Comparison of ENCODE assay signal across 1 cellular context in the genomic region with DNA sequence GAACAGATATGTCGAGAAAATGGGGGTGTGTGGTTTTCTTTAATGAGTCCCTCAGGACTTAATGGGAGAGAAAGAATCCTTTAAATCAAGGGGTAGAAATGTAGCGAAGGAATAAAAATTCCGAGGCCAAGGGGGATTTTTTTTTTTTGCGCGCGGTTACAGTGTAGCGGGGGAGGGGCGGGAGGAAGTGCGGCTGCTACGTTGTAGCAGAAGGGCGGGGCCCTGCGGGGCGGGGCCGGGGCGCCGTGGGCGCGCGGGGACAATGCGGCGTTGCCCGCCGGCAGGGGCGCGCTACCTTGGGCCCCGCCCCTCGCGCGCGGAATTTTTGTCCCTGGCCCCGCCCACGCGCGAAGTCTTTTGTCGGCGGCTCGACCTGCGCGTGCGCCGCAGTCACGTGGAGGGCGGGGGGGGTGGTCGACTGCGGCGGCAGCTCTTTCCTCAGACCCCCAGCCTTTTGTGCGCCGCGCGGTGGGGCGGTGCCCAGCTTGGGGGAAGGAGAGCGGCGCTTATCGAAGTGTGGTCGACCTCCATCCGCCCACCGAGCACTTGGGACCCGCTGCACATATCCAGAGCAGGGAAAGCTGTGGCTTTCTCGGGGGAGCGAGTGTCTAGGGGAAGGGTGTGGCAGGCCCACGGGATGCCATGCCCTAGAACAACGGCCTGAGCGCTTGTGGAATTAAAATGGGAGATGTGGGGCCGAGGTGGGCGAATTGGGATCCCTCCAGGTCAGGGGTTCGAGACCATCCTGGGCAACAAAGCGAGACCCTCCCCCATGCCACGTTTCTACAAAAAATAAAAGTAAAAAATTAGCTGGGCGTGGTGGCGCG.
TF ChIP-seq lines count a peak whose summit lies in the region.

No MANE protein-coding gene starts in this region.

TF ChIP-seq in K562, 482 proteins besides CTCF, POLR2A, EP300 and RAD21 (continued from another document and continues in another):
- TF ChIP-seq, protein P1, sequence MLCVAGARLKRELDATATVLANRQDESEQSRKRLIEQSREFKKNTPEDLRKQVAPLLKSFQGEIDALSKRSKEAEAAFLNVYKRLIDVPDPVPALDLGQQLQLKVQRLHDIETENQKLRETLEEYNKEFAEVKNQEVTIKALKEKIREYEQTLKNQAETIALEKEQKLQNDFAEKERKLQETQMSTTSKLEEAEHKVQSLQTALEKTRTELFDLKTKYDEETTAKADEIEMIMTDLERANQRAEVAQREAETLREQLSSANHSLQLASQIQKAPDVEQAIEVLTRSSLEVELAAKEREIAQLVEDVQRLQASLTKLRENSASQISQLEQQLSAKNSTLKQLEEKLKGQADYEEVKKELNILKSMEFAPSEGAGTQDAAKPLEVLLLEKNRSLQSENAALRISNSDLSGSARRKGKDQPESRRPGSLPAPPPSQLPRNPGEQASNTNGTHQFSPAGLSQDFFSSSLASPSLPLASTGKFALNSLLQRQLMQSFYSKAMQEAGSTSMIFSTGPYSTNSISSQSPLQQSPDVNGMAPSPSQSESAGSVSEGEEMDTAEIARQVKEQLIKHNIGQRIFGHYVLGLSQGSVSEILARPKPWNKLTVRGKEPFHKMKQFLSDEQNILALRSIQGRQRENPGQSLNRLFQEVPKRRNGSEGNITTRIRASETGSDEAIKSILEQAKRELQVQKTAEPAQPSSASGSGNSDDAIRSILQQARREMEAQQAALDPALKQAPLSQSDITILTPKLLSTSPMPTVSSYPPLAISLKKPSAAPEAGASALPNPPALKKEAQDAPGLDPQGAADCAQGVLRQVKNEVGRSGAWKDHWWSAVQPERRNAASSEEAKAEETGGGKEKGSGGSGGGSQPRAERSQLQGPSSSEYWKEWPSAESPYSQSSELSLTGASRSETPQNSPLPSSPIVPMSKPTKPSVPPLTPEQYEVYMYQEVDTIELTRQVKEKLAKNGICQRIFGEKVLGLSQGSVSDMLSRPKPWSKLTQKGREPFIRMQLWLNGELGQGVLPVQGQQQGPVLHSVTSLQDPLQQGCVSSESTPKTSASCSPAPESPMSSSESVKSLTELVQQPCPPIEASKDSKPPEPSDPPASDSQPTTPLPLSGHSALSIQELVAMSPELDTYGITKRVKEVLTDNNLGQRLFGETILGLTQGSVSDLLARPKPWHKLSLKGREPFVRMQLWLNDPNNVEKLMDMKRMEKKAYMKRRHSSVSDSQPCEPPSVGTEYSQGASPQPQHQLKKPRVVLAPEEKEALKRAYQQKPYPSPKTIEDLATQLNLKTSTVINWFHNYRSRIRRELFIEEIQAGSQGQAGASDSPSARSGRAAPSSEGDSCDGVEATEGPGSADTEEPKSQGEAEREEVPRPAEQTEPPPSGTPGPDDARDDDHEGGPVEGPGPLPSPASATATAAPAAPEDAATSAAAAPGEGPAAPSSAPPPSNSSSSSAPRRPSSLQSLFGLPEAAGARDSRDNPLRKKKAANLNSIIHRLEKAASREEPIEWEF (CRISPR knock-in tag; IDR thresholded peaks at IDR 0.05): no peak
- TF ChIP-seq ZSCAN29 (IDR thresholded peaks at IDR 0.05) (no peak), RFX1 (IDR thresholded peaks at IDR 0.05) (no peak), ZBTB1 (CRISPR knock-in tag; IDR thresholded peaks at IDR 0.05; ENCODE audit: borderline replicate concordance, low read depth) (peak; percentile 75; the same call in 1 of the 2 replicates), CC2D1A (IDR thresholded peaks at IDR 0.05) (no peak), TRIM28 (IDR thresholded peaks at IDR 0.05) (no peak), SREBF1 (IDR thresholded peaks at IDR 0.05; ENCODE audit: borderline replicate concordance, low read depth, low read length) (no peak), ZNF644 (tag; IDR thresholded peaks at IDR 0.05; ENCODE audit: low read depth) (no peak), SAFB2 (IDR thresholded peaks at IDR 0.05; ENCODE audit: borderline replicate concordance, low read depth, low read length, severe bottlenecking) (no peak), HMGN3 (IDR thresholded peaks at IDR 0.05; ENCODE audit: borderline replicate concordance, extremely low read depth, insufficient read length, low read depth, low read length) (peak; percentile 98), MECOM (CRISPR knock-in tag; IDR thresholded peaks at IDR 0.05) (no peak), ZNF695 (CRISPR knock-in tag; IDR thresholded peaks at IDR 0.05) (0 out of 2 replicates have a peak, but pooled peaks have one; percentile 35), ZNF41 (CRISPR knock-in tag; conservative IDR thresholded peaks at IDR 0.05) (peak; percentile 78; the same call in 1 of the 2 replicates), ZBTB7A (IDR thresholded peaks at IDR 0.05; ENCODE audit: borderline replicate concordance, control insufficient read depth, low read depth, low read length) (peak; percentile 76; the same call in 1 of the 2 replicates), ERF (CRISPR knock-in tag; IDR thresholded peaks at IDR 0.05) (peak; percentile 98), IRF2 (CRISPR knock-in tag; IDR thresholded peaks at IDR 0.05) (no peak), FOXJ2 (tag; IDR thresholded peaks at IDR 0.05) (0 out of 2 replicates have a peak, but pooled peaks have one; percentile 39), ZKSCAN8 (CRISPR knock-in tag; IDR thresholded peaks at IDR 0.05) (no peak), XRCC3 (IDR thresholded peaks at IDR 0.05) (no peak), CTBP1 (IDR thresholded peaks at IDR 0.05; ENCODE audit: borderline replicate concordance) (peak; percentile 77), NFYB (IDR thresholded peaks at IDR 0.05; ENCODE audit: extremely low read depth, insufficient read length) (no peak), ZNF778 (CRISPR knock-in tag; IDR thresholded peaks at IDR 0.05) (no peak), NR4A1 (CRISPR knock-in tag; IDR thresholded peaks at IDR 0.05) (peak; percentile 73), NR4A1 (tag; IDR thresholded peaks at IDR 0.05) (no peak), THRAP3 (IDR thresholded peaks at IDR 0.05; ENCODE audit: borderline replicate concordance) (no peak), SMAD2 (IDR thresholded peaks at IDR 0.05; ENCODE audit: low read depth, low read length) (no peak), TCF3 (CRISPR knock-in tag; IDR thresholded peaks at IDR 0.05) (no peak), CREB1 (IDR thresholded peaks at IDR 0.05) (peak; percentile 82), CREB1 (CRISPR knock-in tag; IDR thresholded peaks at IDR 0.05) (peak; percentile 61), TBL1XR1 (IDR thresholded peaks at IDR 0.05; ENCODE audit: low read length in 2 of 2) (no peak), HNRNPLL (IDR thresholded peaks at IDR 0.05; ENCODE audit: low read depth, low read length, poor library complexity, severe bottlenecking) (peak; percentile 29), SRF (CRISPR knock-in tag; IDR thresholded peaks at IDR 0.05) (peak in 1 of 2 experiments; percentile 63; a peak in 1 of 4 replicates), TRIM24 (IDR thresholded peaks at IDR 0.05) (no peak), ZNF707 (CRISPR knock-in tag; conservative IDR thresholded peaks at IDR 0.05) (no peak), KDM4B (IDR thresholded peaks at IDR 0.05; ENCODE audit: borderline replicate concordance in 2 of 2, low read depth in 1 of 2) (no peak), MEF2D (tag; conservative IDR thresholded peaks at IDR 0.05; ENCODE audit: low read depth) (no peak), ATF1 (CRISPR knock-in tag; IDR thresholded peaks at IDR 0.05) (0 out of 2 replicates have a peak, but pooled peaks have one; percentile 4), ATF1 (tag; IDR thresholded peaks at IDR 0.05) (peak; percentile 84), FOXK1 (CRISPR knock-in tag; IDR thresholded peaks at IDR 0.05; ENCODE audit: borderline replicate concordance) (no peak; the same call in 1 of the 2 replicates), HNRNPH1 (optimal IDR thresholded peaks at IDR 0.05; ENCODE audit: low read depth, low read length) (peak; percentile 88), PRPF4 (IDR thresholded peaks at IDR 0.05; ENCODE audit: insufficient read depth, low read depth, low read length, poor library complexity, severe bottlenecking) (peak; percentile 45), KLF10 (CRISPR knock-in tag; IDR thresholded peaks at IDR 0.05) (0 out of 2 replicates have a peak, but pooled peaks have one; percentile 33), ZFX (CRISPR knock-in tag; IDR thresholded peaks at IDR 0.05) (no peak), XRCC4 (IDR thresholded peaks at IDR 0.05; ENCODE audit: extremely low read depth, insufficient read depth, insufficient read length) (no peak), MCM5 (IDR thresholded peaks at IDR 0.05; ENCODE audit: low read depth) (no peak), FOXM1 (IDR thresholded peaks at IDR 0.05; ENCODE audit: low read depth) (no peak), FOXM1 (CRISPR knock-in tag; IDR thresholded peaks at IDR 0.05; ENCODE audit: low read depth) (no peak), CREM (IDR thresholded peaks at IDR 0.05; ENCODE audit: low read depth) (peak; percentile 87), SMAD3 (CRISPR knock-in tag; conservative IDR thresholded peaks at IDR 0.05) (peak; percentile 86)
- TF ChIP-seq, protein P2, sequence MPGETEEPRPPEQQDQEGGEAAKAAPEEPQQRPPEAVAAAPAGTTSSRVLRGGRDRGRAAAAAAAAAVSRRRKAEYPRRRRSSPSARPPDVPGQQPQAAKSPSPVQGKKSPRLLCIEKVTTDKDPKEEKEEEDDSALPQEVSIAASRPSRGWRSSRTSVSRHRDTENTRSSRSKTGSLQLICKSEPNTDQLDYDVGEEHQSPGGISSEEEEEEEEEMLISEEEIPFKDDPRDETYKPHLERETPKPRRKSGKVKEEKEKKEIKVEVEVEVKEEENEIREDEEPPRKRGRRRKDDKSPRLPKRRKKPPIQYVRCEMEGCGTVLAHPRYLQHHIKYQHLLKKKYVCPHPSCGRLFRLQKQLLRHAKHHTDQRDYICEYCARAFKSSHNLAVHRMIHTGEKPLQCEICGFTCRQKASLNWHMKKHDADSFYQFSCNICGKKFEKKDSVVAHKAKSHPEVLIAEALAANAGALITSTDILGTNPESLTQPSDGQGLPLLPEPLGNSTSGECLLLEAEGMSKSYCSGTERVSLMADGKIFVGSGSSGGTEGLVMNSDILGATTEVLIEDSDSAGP (CRISPR knock-in tag; IDR thresholded peaks at IDR 0.05): no peak
- TF ChIP-seq, protein P3, sequence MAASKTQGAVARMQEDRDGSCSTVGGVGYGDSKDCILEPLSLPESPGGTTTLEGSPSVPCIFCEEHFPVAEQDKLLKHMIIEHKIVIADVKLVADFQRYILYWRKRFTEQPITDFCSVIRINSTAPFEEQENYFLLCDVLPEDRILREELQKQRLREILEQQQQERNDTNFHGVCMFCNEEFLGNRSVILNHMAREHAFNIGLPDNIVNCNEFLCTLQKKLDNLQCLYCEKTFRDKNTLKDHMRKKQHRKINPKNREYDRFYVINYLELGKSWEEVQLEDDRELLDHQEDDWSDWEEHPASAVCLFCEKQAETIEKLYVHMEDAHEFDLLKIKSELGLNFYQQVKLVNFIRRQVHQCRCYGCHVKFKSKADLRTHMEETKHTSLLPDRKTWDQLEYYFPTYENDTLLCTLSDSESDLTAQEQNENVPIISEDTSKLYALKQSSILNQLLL (CRISPR knock-in tag; IDR thresholded peaks at IDR 0.05; ENCODE audit: borderline replicate concordance): no peak
- TF ChIP-seq, protein P4, sequence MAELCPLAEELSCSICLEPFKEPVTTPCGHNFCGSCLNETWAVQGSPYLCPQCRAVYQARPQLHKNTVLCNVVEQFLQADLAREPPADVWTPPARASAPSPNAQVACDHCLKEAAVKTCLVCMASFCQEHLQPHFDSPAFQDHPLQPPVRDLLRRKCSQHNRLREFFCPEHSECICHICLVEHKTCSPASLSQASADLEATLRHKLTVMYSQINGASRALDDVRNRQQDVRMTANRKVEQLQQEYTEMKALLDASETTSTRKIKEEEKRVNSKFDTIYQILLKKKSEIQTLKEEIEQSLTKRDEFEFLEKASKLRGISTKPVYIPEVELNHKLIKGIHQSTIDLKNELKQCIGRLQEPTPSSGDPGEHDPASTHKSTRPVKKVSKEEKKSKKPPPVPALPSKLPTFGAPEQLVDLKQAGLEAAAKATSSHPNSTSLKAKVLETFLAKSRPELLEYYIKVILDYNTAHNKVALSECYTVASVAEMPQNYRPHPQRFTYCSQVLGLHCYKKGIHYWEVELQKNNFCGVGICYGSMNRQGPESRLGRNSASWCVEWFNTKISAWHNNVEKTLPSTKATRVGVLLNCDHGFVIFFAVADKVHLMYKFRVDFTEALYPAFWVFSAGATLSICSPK (IDR thresholded peaks at IDR 0.05; ENCODE audit: borderline replicate concordance): no peak
- TF ChIP-seq, protein P5, sequence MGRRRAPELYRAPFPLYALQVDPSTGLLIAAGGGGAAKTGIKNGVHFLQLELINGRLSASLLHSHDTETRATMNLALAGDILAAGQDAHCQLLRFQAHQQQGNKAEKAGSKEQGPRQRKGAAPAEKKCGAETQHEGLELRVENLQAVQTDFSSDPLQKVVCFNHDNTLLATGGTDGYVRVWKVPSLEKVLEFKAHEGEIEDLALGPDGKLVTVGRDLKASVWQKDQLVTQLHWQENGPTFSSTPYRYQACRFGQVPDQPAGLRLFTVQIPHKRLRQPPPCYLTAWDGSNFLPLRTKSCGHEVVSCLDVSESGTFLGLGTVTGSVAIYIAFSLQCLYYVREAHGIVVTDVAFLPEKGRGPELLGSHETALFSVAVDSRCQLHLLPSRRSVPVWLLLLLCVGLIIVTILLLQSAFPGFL (CRISPR knock-in tag; IDR thresholded peaks at IDR 0.05): no peak
- TF ChIP-seq, protein P6, sequence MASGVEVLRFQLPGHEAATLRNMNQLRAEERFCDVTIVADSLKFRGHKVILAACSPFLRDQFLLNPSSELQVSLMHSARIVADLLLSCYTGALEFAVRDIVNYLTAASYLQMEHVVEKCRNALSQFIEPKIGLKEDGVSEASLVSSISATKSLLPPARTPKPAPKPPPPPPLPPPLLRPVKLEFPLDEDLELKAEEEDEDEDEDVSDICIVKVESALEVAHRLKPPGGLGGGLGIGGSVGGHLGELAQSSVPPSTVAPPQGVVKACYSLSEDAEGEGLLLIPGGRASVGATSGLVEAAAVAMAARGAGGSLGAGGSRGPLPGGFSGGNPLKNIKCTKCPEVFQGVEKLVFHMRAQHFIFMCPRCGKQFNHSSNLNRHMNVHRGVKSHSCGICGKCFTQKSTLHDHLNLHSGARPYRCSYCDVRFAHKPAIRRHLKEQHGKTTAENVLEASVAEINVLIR (CRISPR knock-in tag; IDR thresholded peaks at IDR 0.05): no peak
- TF ChIP-seq, protein P7, sequence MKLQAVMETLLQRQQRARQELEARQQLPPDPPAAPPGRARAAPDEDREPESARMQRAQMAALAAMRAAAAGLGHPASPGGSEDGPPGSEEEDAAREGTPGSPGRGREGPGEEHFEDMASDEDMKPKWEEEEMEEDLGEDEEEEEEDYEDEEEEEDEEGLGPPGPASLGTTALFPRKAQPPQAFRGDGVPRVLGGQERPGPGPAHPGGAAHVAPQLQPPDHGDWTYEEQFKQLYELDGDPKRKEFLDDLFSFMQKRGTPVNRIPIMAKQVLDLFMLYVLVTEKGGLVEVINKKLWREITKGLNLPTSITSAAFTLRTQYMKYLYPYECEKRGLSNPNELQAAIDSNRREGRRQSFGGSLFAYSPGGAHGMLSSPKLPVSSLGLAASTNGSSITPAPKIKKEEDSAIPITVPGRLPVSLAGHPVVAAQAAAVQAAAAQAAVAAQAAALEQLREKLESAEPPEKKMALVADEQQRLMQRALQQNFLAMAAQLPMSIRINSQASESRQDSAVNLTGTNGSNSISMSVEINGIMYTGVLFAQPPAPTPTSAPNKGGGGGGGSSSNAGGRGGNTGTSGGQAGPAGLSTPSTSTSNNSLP (IDR thresholded peaks at IDR 0.05; ENCODE audit: borderline replicate concordance, low read depth, low read length): no peak
- TF ChIP-seq, protein P8, sequence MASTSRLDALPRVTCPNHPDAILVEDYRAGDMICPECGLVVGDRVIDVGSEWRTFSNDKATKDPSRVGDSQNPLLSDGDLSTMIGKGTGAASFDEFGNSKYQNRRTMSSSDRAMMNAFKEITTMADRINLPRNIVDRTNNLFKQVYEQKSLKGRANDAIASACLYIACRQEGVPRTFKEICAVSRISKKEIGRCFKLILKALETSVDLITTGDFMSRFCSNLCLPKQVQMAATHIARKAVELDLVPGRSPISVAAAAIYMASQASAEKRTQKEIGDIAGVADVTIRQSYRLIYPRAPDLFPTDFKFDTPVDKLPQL (IDR thresholded peaks at IDR 0.05; ENCODE audit: extremely low read depth, insufficient read length): no peak
